Comparison of ENCODE assay signal across 10 cellular contexts in genomic region chr4:1763550-1764080, GRCh38. TPM values are rescaled to one million over a fixed set of nuclear protein-coding genes. Genes with fewer than 3 reads are reported as not detected.
A peak's percentile ranks its signal among the peaks of the same experiment; 100 is the strongest.
DNase-seq lines count a peak whose midpoint lies in the region; ATAC-seq and TF ChIP-seq lines count a peak whose summit lies in the region.
"Had no signal": no experiment of that assay in that cellular context is flagged by ENCODE, and none has a peak within 500 bp of the region (broad histone marks: within the 10 kb centered on the region; RNA-seq: fewer than 3 reads in every experiment).

No MANE protein-coding gene starts in this region.

- CTCF ChIA-PET in CD4-positive, alpha-beta T cell (lab: Charles Lee), result no interaction called here

- peaks cover 48% of the 10 kb centered on the region for H3K4me1 ChIP-seq in body of pancreas

- no peaks in the 10 kb centered on the region for H3K36me3 ChIP-seq in body of pancreas (replicated peaks in 1 of 2; ENCODE audit: insufficient read depth in 1 of 2, low read depth in 2 of 2)

- H3K27me3 Mint-ChIP-seq in HFFc6 (ENCODE audit: insufficient read depth), result peaks cover 3% of the 10 kb centered on the region; the same call in 1 of the 2 replicates
- H3K27me3 Mint-ChIP-seq in CD4-positive, alpha-beta T cell, result peaks cover 30% of the 10 kb centered on the region
- peaks cover 2 to 33% (median 6%) of the 10 kb centered on the region in 5 donors for H3K27me3 Mint-ChIP-seq in naive thymus-derived CD8-positive, alpha-beta T cell

- no peaks in the 10 kb centered on the region for H3K9me3 Mint-ChIP-seq in HFFc6
- H3K9me3 Mint-ChIP-seq in CD4-positive, alpha-beta T cell, result no peaks in the 10 kb centered on the region
- no peaks in the 10 kb centered on the region for H3K9me3 Mint-ChIP-seq in naive thymus-derived CD8-positive, alpha-beta T cell

- TF ChIP-seq CTCF in HFFc6 (IDR thresholded peaks at IDR 0.05), result peak; percentile 66
- TF ChIP-seq CTCF in body of pancreas (IDR thresholded peaks at IDR 0.05), result peak in 2 of 7 experiments; percentile 12 to 25
- no peak for TF ChIP-seq CTCF in CD4-positive, alpha-beta T cell (IDR thresholded peaks at IDR 0.05)

- no peak overlapping the region for H3K27ac Mint-ChIP-seq in HFFc6
- no peak overlapping the region for H3K27ac Mint-ChIP-seq in CD4-positive, alpha-beta T cell
- no peak overlapping the region for H3K27ac Mint-ChIP-seq in naive thymus-derived CD8-positive, alpha-beta T cell

- H3K27ac ChIP-seq in body of pancreas (peak overlapping the region in 3 of 4 donors; percentile 52 to 93 (median 54)), substantia nigra (ENCODE audit: low read depth, low read length, poor library complexity, severe bottlenecking) (no peak overlapping the region)
- no peak overlapping the region for H3K27ac ChIP-seq in CD4-positive, alpha-beta T cell (ENCODE audit: low read depth, low read length)

- no peaks in the 10 kb centered on the region for H3K27me3 ChIP-seq in body of pancreas
- H3K27me3 ChIP-seq in CD4-positive, alpha-beta T cell (ENCODE audit: control insufficient read depth, insufficient read depth, low read length), result peaks cover 31% of the 10 kb centered on the region

- DNase-seq in HFFc6, result peak; percentile 31
- DNase-seq in body of pancreas, result peak in 3 of 4 donors; percentile 49 to 60 (median 50)
- peak; percentile 67 for DNase-seq in iPS-NIHi11 (ENCODE audit: low spot score)
- peak in 28 of 49 donors; percentile 22 to 66 (median 44) for DNase-seq in substantia nigra (lab: John Stamatoyannopoulos, UW)
- no peak for DNase-seq in CD4-positive, alpha-beta T cell
- DNase-seq in naive thymus-derived CD8-positive, alpha-beta T cell, result no peak
- DNase-seq in NCI-H1105 (lab: John Stamatoyannopoulos, UW), result no peak
- DNase-seq: T1000 had no signal

- TF ChIP-seq POLR2A in body of pancreas (IDR thresholded peaks at IDR 0.05), result peak in 2 of 3 donors; percentile 7 to 16

- ATAC-seq in body of pancreas, result peak; percentile 21
- ATAC-seq in HG02678 (IDR thresholded peaks at IDR 0.05; ENCODE audit: unreplicated experiment), result no peak
- ATAC-seq in CD4-positive, alpha-beta T cell (ENCODE audit: poor library complexity), result no peak
- ATAC-seq in naive thymus-derived CD8-positive, alpha-beta T cell, result no peak

- no peak overlapping the region for H3K4me3 ChIP-seq in body of pancreas
- H3K4me3 ChIP-seq: skin epidermis had no signal

- H3K4me1 Mint-ChIP-seq in HFFc6 (ENCODE audit: low read depth), result no peaks in the 10 kb centered on the region
- H3K4me1 Mint-ChIP-seq in CD4-positive, alpha-beta T cell (ENCODE audit: low read depth), result no peaks in the 10 kb centered on the region
- peaks cover 2 to 19% (median 7%) of the 10 kb centered on the region in 4 donors for H3K4me1 Mint-ChIP-seq in naive thymus-derived CD8-positive, alpha-beta T cell

- H3K4me3 Mint-ChIP-seq in HFFc6, result no peak overlapping the region
- no peak overlapping the region for H3K4me3 Mint-ChIP-seq in CD4-positive, alpha-beta T cell
- no peak overlapping the region for H3K4me3 Mint-ChIP-seq in naive thymus-derived CD8-positive, alpha-beta T cell

- H3K36me3 Mint-ChIP-seq in HFFc6 (ENCODE audit: low read depth), result no peaks in the 10 kb centered on the region
- H3K36me3 Mint-ChIP-seq in CD4-positive, alpha-beta T cell (ENCODE audit: low read depth), result no peaks in the 10 kb centered on the region
- no peaks in the 10 kb centered on the region for H3K36me3 Mint-ChIP-seq in naive thymus-derived CD8-positive, alpha-beta T cell

- intact Hi-C loops in body of pancreas (cut with DNase I), result no loop called here
- intact Hi-C loops in CD4-positive, alpha-beta T cell (cut with DNase I, micrococcal nuclease), result loop anchor here in 1 of 2 experiments (5.0 kb wide), 1 partner anchor 49 kb away; no protein-coding TSS in a partner anchor

- 24% methylated on average over 26 of the region's 36 CpGs; no CpG with 5 or more reads in 1 of the 2 donors for WGBS in body of pancreas, 2 donors

- POLR2A ChIA-PET in CD4-positive, alpha-beta T cell (lab: Charles Lee), result no interaction called here
- POLR2A ChIA-PET in naive thymus-derived CD8-positive, alpha-beta T cell (lab: Charles Lee), result no interaction called here

- H3K9me3 ChIP-seq in body of pancreas, result no peaks in the 10 kb centered on the region
- no peaks in the 10 kb centered on the region for H3K9me3 ChIP-seq in CD4-positive, alpha-beta T cell (ENCODE audit: control insufficient read depth, low read length)

RNA-seq across cellular contexts. Expression of gene FGFR3, which starts 29.5 kb away (rescaled TPM):
- 1 to 10 TPM in 1 of 6 experiments, under 1 TPM in 5; 0.59 to 1.6 (median 0.75) TPM for total RNA-seq in HFFc6 (2021; fragmentation: NEBNext Ultra II Directional; extraction: Animal tissue kit (Norgen Biotek cat#: 25700))
- total RNA-seq in body of pancreas, result 100 to 1,000 TPM; 114 to 196 TPM
- under 1 TPM in 1 of 2 experiments, not detected in 1; 0.33 TPM for total RNA-seq in CD4-positive, alpha-beta T cell
- total RNA-seq in naive thymus-derived CD8-positive, alpha-beta T cell, result not detected
- polyA plus RNA-seq in naive thymus-derived CD8-positive, alpha-beta T cell, result under 1 TPM in 1 of 3 donors, not detected in 2; 0.19 TPM

RNA-seq across cellular contexts. Expression of gene TACC3, which starts 42.3 kb away (rescaled TPM):
- 10 to 100 TPM; 44.2 to 95.3 (median 93.3) TPM for total RNA-seq in HFFc6 (2021; fragmentation: NEBNext Ultra II Directional; extraction: Animal tissue kit (Norgen Biotek cat#: 25700))
- 1 to 10 TPM; 5.7 to 8.9 TPM for total RNA-seq in body of pancreas
- total RNA-seq in CD4-positive, alpha-beta T cell, result 100 to 1,000 TPM; 123 TPM
- 100 to 1,000 TPM; 145 to 150 TPM for total RNA-seq in naive thymus-derived CD8-positive, alpha-beta T cell
- 10 to 100 TPM; 38.7 to 91.6 (median 61.2) TPM for polyA plus RNA-seq in naive thymus-derived CD8-positive, alpha-beta T cell

RNA-seq across cellular contexts. Expression of gene TMEM129, which starts 42.5 kb away (rescaled TPM):
- 10 to 100 TPM; 24.6 to 36.7 (median 27.7) TPM for total RNA-seq in HFFc6 (2021; fragmentation: NEBNext Ultra II Directional; extraction: Animal tissue kit (Norgen Biotek cat#: 25700))
- total RNA-seq in body of pancreas, result 10 to 100 TPM; 26.7 to 53.1 TPM
- total RNA-seq in CD4-positive, alpha-beta T cell, result 10 to 100 TPM; 17.2 to 17.6 TPM
- 10 to 100 TPM; 34.0 to 35.2 TPM for total RNA-seq in naive thymus-derived CD8-positive, alpha-beta T cell
- 10 to 100 TPM; 26.9 to 41.7 (median 28.4) TPM for polyA plus RNA-seq in naive thymus-derived CD8-positive, alpha-beta T cell

RNA-seq across cellular contexts. Expression of gene SLBP, which starts 51.5 kb away (rescaled TPM):
- total RNA-seq in HFFc6 (2021; fragmentation: NEBNext Ultra II Directional; extraction: Animal tissue kit (Norgen Biotek cat#: 25700)), result 10 to 100 TPM; 44.7 to 61.9 (median 58.4) TPM
- total RNA-seq in body of pancreas, result 10 to 100 TPM; 23.7 to 26.2 TPM
- total RNA-seq in CD4-positive, alpha-beta T cell, result 10 to 100 TPM; 45.8 to 47.6 TPM
- 10 to 100 TPM; 32.5 to 33.9 TPM for total RNA-seq in naive thymus-derived CD8-positive, alpha-beta T cell
- 10 to 100 TPM; 42.6 to 49.3 (median 46.6) TPM for polyA plus RNA-seq in naive thymus-derived CD8-positive, alpha-beta T cell

Comparison
In these comparisons a context has a peak if more than half of its experiments do, and no peak if none do; other contexts are left out.
1. DNase-seq: peak in HFFc6 (single experiment), body of pancreas (3 of 4), iPS-NIHi11 (single experiment) and substantia nigra (28 of 49); none in CD4-positive, alpha-beta T cell (0 of 10), naive thymus-derived CD8-positive, alpha-beta T cell (0 of 10) and NCI-H1105 (single experiment).
2. H3K27ac ChIP-seq: peak in body of pancreas (3 of 4); none in substantia nigra (single experiment) and CD4-positive, alpha-beta T cell (single experiment).
3. RNA of gene FGFR3, which starts 29.5 kb away (total RNA-seq): 114 to 196 TPM in body of pancreas; 0.59 to 1.6 TPM in HFFc6, 0.33 TPM in CD4-positive, alpha-beta T cell and not detected in naive thymus-derived CD8-positive, alpha-beta T cell; every median in the first group is over 10 times any median in the second.
4. RNA of gene TACC3, which starts 42.3 kb away (total RNA-seq): 145 to 150 TPM in naive thymus-derived CD8-positive, alpha-beta T cell, 123 TPM in CD4-positive, alpha-beta T cell and 44.2 to 95.3 TPM in HFFc6; 5.7 to 8.9 TPM in body of pancreas; every median in the first group is over 4 times any median in the second.